8 cellular contexts compared by ENCODE assay signal in the genomic region with DNA sequence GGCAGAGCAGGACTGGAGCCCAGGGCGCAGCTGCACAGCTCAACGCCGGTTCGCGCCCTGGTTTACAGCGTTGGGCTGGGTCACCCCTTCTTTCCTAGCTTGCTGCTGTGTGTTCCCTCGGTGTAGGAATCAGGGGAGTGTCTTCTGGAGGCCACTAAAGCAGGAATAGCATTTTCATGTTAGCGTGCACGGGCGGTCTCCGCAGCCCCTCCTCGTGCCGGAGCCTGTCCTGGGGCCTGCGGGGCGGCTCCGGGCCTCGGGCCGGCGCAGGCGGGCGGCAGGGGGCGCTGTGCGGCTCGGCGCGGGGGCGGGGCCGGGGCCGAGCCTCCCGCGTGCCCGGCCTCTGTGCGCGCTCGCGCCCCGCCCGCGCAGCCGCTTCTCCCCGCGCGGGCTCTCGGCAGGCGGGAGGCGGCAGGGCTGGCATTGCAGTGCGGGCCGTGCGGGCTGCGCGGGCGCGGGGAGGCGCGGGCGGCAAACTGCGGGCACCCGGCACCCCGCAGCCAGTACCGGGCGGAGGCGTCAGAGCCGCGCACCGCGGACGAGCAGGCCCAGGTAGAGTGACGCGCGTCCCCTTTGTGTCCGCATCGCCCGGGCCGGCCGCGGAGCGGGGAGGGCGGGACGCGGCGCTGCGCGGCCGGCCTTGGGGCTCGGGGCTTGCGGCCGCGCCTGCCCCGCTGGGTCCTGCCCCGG. TPM values are rescaled to one million over a fixed set of nuclear protein-coding genes. Genes with fewer than 3 reads are reported as not detected.
DNase-seq lines count a peak whose midpoint lies in the region; ATAC-seq lines count a peak whose summit lies in the region.

TSS of gene RNF144A (plus strand) at position 342 of the 690 bp plus-strand sequence. CDS start 79,515 bp downstream, outside the sequence.

- CTCF ChIA-PET in activated CD8-positive, alpha-beta memory T cell treated with anti-CD3 and anti-CD28 coated beads for 36 hours (lab: Charles Lee): interaction anchor here (0.9 to 1.6 kb wide), 6 partner anchors 9 to 77 kb away, joined by 3 to 6 read pairs (median 4); no protein-coding TSS in a partner anchor

- H3K4me1 Mint-ChIP-seq in effector memory CD8-positive, alpha-beta T cell (ENCODE audit: low read depth in 2 of 2): peaks cover 47 to 57% of the 10 kb centered on the region in 2 donors

- POLR2A ChIA-PET in activated CD8-positive, alpha-beta memory T cell treated with anti-CD3 and anti-CD28 coated beads for 36 hours (lab: Charles Lee): no interaction called here

- peak within 1 kb of the TSS; percentile 72 to 86 for H3K4me3 Mint-ChIP-seq in effector memory CD8-positive, alpha-beta T cell

- ATAC-seq in GM18508 (IDR thresholded peaks at IDR 0.05; ENCODE audit: insufficient read depth, unreplicated experiment): peak; percentile 45
- ATAC-seq in HG03060 (IDR thresholded peaks at IDR 0.05; ENCODE audit: low read depth, unreplicated experiment): peak; percentile 32
- ATAC-seq in effector memory CD8-positive, alpha-beta T cell (replicated peaks): peak; percentile 90

- no peaks in the 10 kb centered on the region for H3K9me3 Mint-ChIP-seq in effector memory CD8-positive, alpha-beta T cell

- H3K27me3 Mint-ChIP-seq in effector memory CD8-positive, alpha-beta T cell: no peaks in the 10 kb centered on the region

- H3K27ac Mint-ChIP-seq in effector memory CD8-positive, alpha-beta T cell: peak within 1 kb of the TSS in 1 of 2 donors; percentile 60

- peaks cover 8% of the 10 kb centered on the region for H3K36me3 Mint-ChIP-seq in effector memory CD8-positive, alpha-beta T cell (ENCODE audit: insufficient read depth)

- DNase-seq in 8988T (peak; percentile 93), NCI-H345 treated with DMSO at 0.1 percent for 48 hours (lab: John Stamatoyannopoulos, UW; ENCODE audit: unreplicated experiment) (peak; percentile 68), mesenteric fat pad (ENCODE audit: low spot score) (no peak)
- peak; percentile 67 to 77 (median 68) for DNase-seq in effector memory CD8-positive, alpha-beta T cell
- peak; percentile 53 to 67 for DNase-seq in stimulated activated CD8-positive, alpha-beta memory T cell treated with anti-CD3 and anti-CD28 coated beads, Interleukin-2, amount 100 ng/mL, for 48 hours (ENCODE audit: low read depth in 2 of 2)

RNA-seq across cellular contexts. Expression of gene RNF144A, which starts in this region (rescaled TPM):
- 10 to 100 TPM; 12.5 to 13.1 TPM for total RNA-seq in activated CD8-positive, alpha-beta memory T cell treated with anti-CD3 and anti-CD28 coated beads for 36 hours
- total RNA-seq in mesenteric fat pad: 22.2 TPM

Comparison
In these comparisons a context has a peak if more than half of its experiments do, and no peak if none do; other contexts are left out.
1. ATAC-seq: peak in every context shown above with its lines; median percentile 90 in effector memory CD8-positive, alpha-beta T cell; 45 in GM18508; 32 in HG03060.